In genomic region chr6:40535784-40536380, GRCh38 we compare ENCODE assay signal across 18 cellular contexts. TPM values are rescaled to one million over a fixed set of nuclear protein-coding genes. Genes with fewer than 3 reads are reported as not detected.
DNase-seq lines count a peak whose midpoint lies in the region; ATAC-seq, FAIRE-seq and TF ChIP-seq lines count a peak whose summit lies in the region.
"Had no signal": no experiment of that assay in that cellular context is flagged by ENCODE, and none has a peak within 500 bp of the region (broad histone marks: within the 10 kb centered on the region; RNA-seq: fewer than 3 reads in every experiment).

No MANE protein-coding gene starts in this region.

- 93% methylated on average over 7 of the region's 7 CpGs; no CpG with 5 or more reads in 1 of the 2 experiments for WGBS in H1 (ENCODE audit: extremely low coverage in 1 of 2, insufficient coverage in 1 of 2, insufficient read length in 1 of 2, insufficient replicate concordance in 2 of 2, low coverage in 1 of 2, low lambda C conversion rate in 2 of 2, missing lambda C conversion rate in 1 of 2), 2 experiments
- 76 to 85% (median 78%) methylated on average over 7 of the region's 7 CpGs for WGBS in spleen, 5 donors

- H3K4me3 ChIP-seq in BLaER1 (no peak overlapping the region), MM.1S (ENCODE audit: low read length) (no peak overlapping the region), H1 (ENCODE audit: extremely low read depth in 1 of 4, insufficient read depth in 2 of 4, low read depth in 3 of 4, low read length in 4 of 4) (no peak overlapping the region), spleen (no peak overlapping the region)
- H3K4me3 ChIP-seq: A549 had no signal

- H4K91ac ChIP-seq in H1 (replicated peaks; ENCODE audit: insufficient read length, low read length), result no peak overlapping the region

- no peak overlapping the region for H3K4ac ChIP-seq in H1 (replicated peaks; ENCODE audit: insufficient read length, low read depth, low read length)

- H3K27ac ChIP-seq in BLaER1 (no peak overlapping the region), MM.1S (ENCODE audit: low read length) (no peak overlapping the region), H1 (ENCODE audit: low read depth, low read length) (no peak overlapping the region), spleen (no peak overlapping the region)
- H3K27ac ChIP-seq: A549, HL-60 had no signal

- no peak overlapping the region for H2BK15ac ChIP-seq in H1 (ENCODE audit: low read length)

- H3K36me3 ChIP-seq in BLaER1 (peaks cover 6% of the 10 kb centered on the region; the same call in 1 of the 2 replicates), MM.1S (replicated peaks; ENCODE audit: insufficient read depth, low read length) (no peaks in the 10 kb centered on the region), H1 (ENCODE audit: control insufficient read depth in 2 of 4, insufficient read depth in 4 of 4, low read length in 3 of 4) (no peaks in the 10 kb centered on the region; a peak in 1 of 8 replicates), spleen (no peaks in the 10 kb centered on the region)

- ATAC-seq in GM21529 (IDR thresholded peaks at IDR 0.05; ENCODE audit: unreplicated experiment), result no peak
- ATAC-seq in GM19452 (IDR thresholded peaks at IDR 0.05; ENCODE audit: unreplicated experiment), result no peak

- no peak for TF ChIP-seq POLR2A in H1 (IDR thresholded peaks at IDR 0.05; ENCODE audit: control extremely low read depth in 1 of 2, low read depth in 2 of 2, low read length in 2 of 2)
- no peak for TF ChIP-seq POLR2A in spleen (IDR thresholded peaks at IDR 0.05)

- H4K8ac ChIP-seq in H1 (ENCODE audit: extremely low read depth, insufficient read depth, low read length), result no peak overlapping the region

- H4K5ac ChIP-seq in H1 (ENCODE audit: insufficient read length, low read depth, low read length), result no peak overlapping the region

- H2BK12ac ChIP-seq in H1 (ENCODE audit: low read depth, low read length), result 0 out of 2 replicates have a peak overlapping the region, but pooled peaks have one; percentile 21

- H3K4me1 ChIP-seq in BLaER1, result peaks cover 15% of the 10 kb centered on the region; the same call in 1 of the 2 replicates
- H3K4me1 ChIP-seq in MM.1S (ENCODE audit: low read length), result no peaks in the 10 kb centered on the region; the same call in 1 of the 2 replicates
- peaks cover 0 to 7% (median 4%) of the 10 kb centered on the region in 4 experiments; a peak in 5 of 7 replicates for H3K4me1 ChIP-seq in H1 (replicated peaks in 1 of 4; ENCODE audit: control insufficient read depth in 3 of 4, insufficient read depth in 4 of 4, low read length in 3 of 4)
- peaks cover 0 to 5% (median 0%) of the 10 kb centered on the region in 6 donors for H3K4me1 ChIP-seq in spleen
- H3K4me1 ChIP-seq: A549 had no signal

- DNase-seq in MM.1S, result peak; percentile 9
- DNase-seq in H1 (ENCODE audit: low read depth in 1 of 2, low spot score in 2 of 2), result no peak
- DNase-seq in spleen, result peak; percentile 41
- no peak for DNase-seq in NCI-H226
- DNase-seq: AML-193; C1 segment of cervical spinal cord; Calu3; CD4-positive, alpha-beta T cell; DMS 273 treated with DMSO at 0.1 percent for 48 hours; HCEC 1CT had no signal

- TF ChIP-seq RAD21 in H1 (IDR thresholded peaks at IDR 0.05 in 1 of 2, conservative IDR thresholded peaks at IDR 0.05 in 1 of 2; ENCODE audit: low read depth in 2 of 2, low read length in 2 of 2), result no peak

- H3K9ac ChIP-seq in BLaER1 (no peak overlapping the region), MM.1S (ENCODE audit: low read length) (no peak overlapping the region), H1 (replicated peaks in 1 of 4; ENCODE audit: extremely low read depth in 1 of 4, low read depth in 3 of 4, low read length in 3 of 4) (no peak overlapping the region)

- H3K27me3 ChIP-seq in BLaER1 (no peaks in the 10 kb centered on the region), MM.1S (replicated peaks; ENCODE audit: insufficient read depth, low read length) (no peaks in the 10 kb centered on the region), H1 (replicated peaks in 1 of 4; ENCODE audit: control insufficient read depth in 3 of 4, extremely low read depth in 1 of 4, insufficient read depth in 3 of 4, low read length in 3 of 4) (no peaks in the 10 kb centered on the region), spleen (replicated peaks in 1 of 7) (peaks cover 0 to 4% (median 0%) of the 10 kb centered on the region in 7 donors)

- no peak for TF ChIP-seq CTCF in MM.1S (IDR thresholded peaks at IDR 0.05; ENCODE audit: low read length)
- TF ChIP-seq CTCF in H1 (IDR thresholded peaks at IDR 0.05; ENCODE audit: control extremely low read depth in 1 of 3, insufficient read depth in 1 of 3, low read depth in 1 of 3, low read length in 3 of 3), result no peak
- TF ChIP-seq CTCF in spleen (IDR thresholded peaks at IDR 0.05 in 8 of 11, conservative IDR thresholded peaks at IDR 0.05 in 3 of 11), result no peak

- H2BK20ac ChIP-seq in H1 (ENCODE audit: low read length), result no peak overlapping the region

- peak overlapping the region; percentile 10; the same call in 1 of the 2 replicates for H3K4me2 ChIP-seq in BLaER1
- no peak overlapping the region for H3K4me2 ChIP-seq in MM.1S (ENCODE audit: low read depth, low read length)
- no peak overlapping the region for H3K4me2 ChIP-seq in H1 (ENCODE audit: insufficient read depth in 1 of 2, low read depth in 2 of 2, low read length in 2 of 2)
- H3K4me2 ChIP-seq: A549 had no signal

- H3K9me2 ChIP-seq in MM.1S (replicated peaks; ENCODE audit: insufficient read depth, low read length), result no peaks in the 10 kb centered on the region

- H4K20me1 ChIP-seq in BLaER1 (peaks cover 90% of the 10 kb centered on the region), MM.1S (ENCODE audit: insufficient read depth, low read length) (no peaks in the 10 kb centered on the region), H1 (replicated peaks in 1 of 2; ENCODE audit: control insufficient read depth in 1 of 2, insufficient read depth in 2 of 2, low read length in 2 of 2) (no peaks in the 10 kb centered on the region)

- H2BK120ac ChIP-seq in H1 (replicated peaks; ENCODE audit: low read depth, low read length), result no peak overlapping the region

- no peaks in the 10 kb centered on the region for H3F3A ChIP-seq in MM.1S (ENCODE audit: insufficient read depth, low read length)

- H2BK5ac ChIP-seq in H1 (ENCODE audit: low read depth, low read length), result no peak overlapping the region

- H3K79me1 ChIP-seq in H1 (ENCODE audit: low read depth, low read length), result no peaks in the 10 kb centered on the region

- POLR2A ChIA-PET in H1 (lab: Charles Lee; ENCODE audit: partially characterized antibody), result interaction anchor here (1.0 to 2.3 kb wide), 2 partner anchors 10 to 187 kb away, joined by 3 to 7 read pairs; no protein-coding TSS in a partner anchor

- H3K23me2 ChIP-seq in H1 (ENCODE audit: low read depth, low read length), result no peaks in the 10 kb centered on the region

- no peak overlapping the region for H3K14ac ChIP-seq in H1 (ENCODE audit: insufficient read length)

- H3K23ac ChIP-seq in H1 (ENCODE audit: insufficient read length), result no peak overlapping the region

- H3K79me2 ChIP-seq in MM.1S (ENCODE audit: low read length), result no peaks in the 10 kb centered on the region
- no peaks in the 10 kb centered on the region for H3K79me2 ChIP-seq in H1 (ENCODE audit: control insufficient read depth in 1 of 2, insufficient read depth in 2 of 2, low read length in 2 of 2)

- intact Hi-C loops in spleen (cut with DNase I; ENCODE audit: low total_unique reads), result no loop called here

- CTCF ChIA-PET in H1 (lab: Charles Lee; ENCODE audit: partially characterized antibody), result interaction anchor here (0.6 to 8.6 kb wide), 21 partner anchors 9 to 207 kb away, joined by 3 to 100 read pairs (median 4); partner anchors contain the start of gene LRFN2

- H3K18ac ChIP-seq in H1 (ENCODE audit: extremely low read depth, low read length), result no peak overlapping the region

- no peak for FAIRE-seq in H1 (lab: Jason Lieb, UNC)
- FAIRE-seq: A549, GM12891 had no signal

- no peak overlapping the region for H3K56ac ChIP-seq in H1 (replicated peaks; ENCODE audit: insufficient read length, low read depth, low read length)

- no peaks in the 10 kb centered on the region for H3K9me3 ChIP-seq in BLaER1
- no peaks in the 10 kb centered on the region for H3K9me3 ChIP-seq in MM.1S (replicated peaks; ENCODE audit: insufficient read depth, low read length)
- H3K9me3 ChIP-seq in H1 (ENCODE audit: insufficient read depth in 2 of 2, low read depth in 1 of 2, low read length in 1 of 2), result no peaks in the 10 kb centered on the region
- no peaks in the 10 kb centered on the region for H3K9me3 ChIP-seq in spleen
- H3K9me3 ChIP-seq: A549 had no signal

- H2AFZ ChIP-seq in MM.1S (ENCODE audit: low read length), result no peak overlapping the region
- no peak overlapping the region for H2AFZ ChIP-seq in H1 (ENCODE audit: low read length)

- TF ChIP-seq EP300 in H1 (IDR thresholded peaks at IDR 0.05; ENCODE audit: borderline replicate concordance in 1 of 2, low read depth in 2 of 2, low read length in 2 of 2), result no peak

- no peak overlapping the region for H2AK5ac ChIP-seq in H1 (ENCODE audit: low read depth, low read length)

TF ChIP-seq in H1, 55 proteins besides CTCF, POLR2A, EP300 and RAD21 (continues in another document):
- no peak for TF ChIP-seq MAX (IDR thresholded peaks at IDR 0.05)
- TF ChIP-seq SUZ12 (IDR thresholded peaks at IDR 0.05; ENCODE audit: low read length), result no peak
- no peak for TF ChIP-seq KDM1A (IDR thresholded peaks at IDR 0.05; ENCODE audit: borderline replicate concordance, low read length)
- no peak for TF ChIP-seq SIN3A (conservative IDR thresholded peaks at IDR 0.05 in 1 of 2, IDR thresholded peaks at IDR 0.05 in 1 of 2; ENCODE audit: low read depth in 1 of 2, low read length in 2 of 2)
- no peak for TF ChIP-seq EGR1 (IDR thresholded peaks at IDR 0.05; ENCODE audit: borderline replicate concordance, low read depth, low read length)
- TF ChIP-seq PHF8 (conservative IDR thresholded peaks at IDR 0.05; ENCODE audit: low read depth, low read length), result no peak
- no peak for TF ChIP-seq CTBP2 (IDR thresholded peaks at IDR 0.05; ENCODE audit: borderline replicate concordance, insufficient read depth, insufficient read length, low read length)
- TF ChIP-seq SP1 (IDR thresholded peaks at IDR 0.05; ENCODE audit: low read depth, low read length), result no peak

RNA-seq across cellular contexts. Expression of gene LRFN2, which starts 51.3 kb away (rescaled TPM):
- total RNA-seq in H1 (2021; fragmentation: NEBNext Ultra II Directional; extraction: Animal tissue kit (Norgen Biotek cat#: 25700)), result 2.3 TPM in 2 replicates
- polyA plus RNA-seq in H1 (2011; rRNA removed) (2.3 and 2.9 TPM in 2 replicates), spleen (under 1 TPM; 0.05 to 0.48 (median 0.07) TPM)
- 2.1 TPM for polyA plus RNA-seq in H1 (2011; cell fraction: cytosol; rRNA removed)
- polyA plus RNA-seq in H1 (2011; cell fraction: nucleus; rRNA removed), result 5.0 TPM
- 0.64 to 1.5 TPM (median 1.2 TPM) in 4 replicates for polyA plus RNA-seq in H1 (2012, experiment 1 of 2)
- polyA plus RNA-seq in H1 (2012, experiment 2 of 2), result 0.75 TPM
- 2.1 TPM for polyA plus RNA-seq in H1 (2013, experiment 1 of 2)
- 2.3 TPM for polyA plus RNA-seq in H1 (2013, experiment 2 of 2)
- polyA minus RNA-seq in H1 (2011; rRNA and poly(A)+ RNA removed), result 3.2 and 3.8 TPM in 2 replicates
- polyA minus RNA-seq in H1 (2011; cell fraction: cytosol; rRNA and poly(A)+ RNA removed), result 2.9 TPM
- polyA minus RNA-seq in H1 (2011; cell fraction: nucleus; rRNA and poly(A)+ RNA removed), result 6.2 TPM
- 1 to 10 TPM in 6 of 7 donors, under 1 TPM in 1; 0.70 to 6.0 (median 2.3) TPM for total RNA-seq in spleen
- total RNA-seq: Calu3; CD4-positive, alpha-beta T cell; H4; HFFc6 had no signal
- polyA plus RNA-seq: A549 had no signal

Comparison
In these comparisons a context has a peak if more than half of its experiments do, and no peak if none do; other contexts are left out.
1. DNase-seq: peak in MM.1S (single experiment) and spleen (single experiment); none in H1 (0 of 2) and NCI-H226 (single experiment).